1 cellular context compared by ENCODE assay signal in the genomic region with DNA sequence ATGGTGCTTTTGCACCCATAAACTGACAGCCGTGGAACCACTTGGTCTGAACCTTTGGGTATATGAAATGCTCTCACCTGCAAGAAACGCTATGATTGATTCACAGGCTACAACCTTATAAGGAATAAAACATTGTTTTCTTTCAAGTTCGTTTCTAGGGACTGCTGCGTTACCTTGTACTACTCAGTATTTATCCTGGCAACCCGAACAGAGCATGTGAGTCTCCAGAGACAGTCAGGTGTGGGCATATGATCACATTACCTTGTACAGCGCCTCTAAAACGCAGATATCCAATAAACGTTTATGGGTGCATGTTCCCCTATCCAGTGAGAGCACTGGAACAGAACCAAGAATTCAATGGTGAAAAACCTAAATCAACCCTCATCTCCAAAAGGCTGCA.
TF ChIP-seq lines count a peak whose summit lies in the region.

No MANE protein-coding gene starts in this region.

TF ChIP-seq in IMR-90, 13 proteins besides CTCF, POLR2A, EP300 and RAD21:
- no peak for TF ChIP-seq MXI1 (IDR thresholded peaks at IDR 0.05; ENCODE audit: borderline replicate concordance, low read depth, low read length)
- TF ChIP-seq SMC3 (IDR thresholded peaks at IDR 0.05; ENCODE audit: low read depth, low read length) = no peak
- TF ChIP-seq, protein P1, sequence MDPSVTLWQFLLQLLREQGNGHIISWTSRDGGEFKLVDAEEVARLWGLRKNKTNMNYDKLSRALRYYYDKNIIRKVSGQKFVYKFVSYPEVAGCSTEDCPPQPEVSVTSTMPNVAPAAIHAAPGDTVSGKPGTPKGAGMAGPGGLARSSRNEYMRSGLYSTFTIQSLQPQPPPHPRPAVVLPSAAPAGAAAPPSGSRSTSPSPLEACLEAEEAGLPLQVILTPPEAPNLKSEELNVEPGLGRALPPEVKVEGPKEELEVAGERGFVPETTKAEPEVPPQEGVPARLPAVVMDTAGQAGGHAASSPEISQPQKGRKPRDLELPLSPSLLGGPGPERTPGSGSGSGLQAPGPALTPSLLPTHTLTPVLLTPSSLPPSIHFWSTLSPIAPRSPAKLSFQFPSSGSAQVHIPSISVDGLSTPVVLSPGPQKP (IDR thresholded peaks at IDR 0.05; ENCODE audit: borderline replicate concordance, low read depth, low read length) = no peak
- no peak for TF ChIP-seq CEBPB (IDR thresholded peaks at IDR 0.05; ENCODE audit: low read depth, low read length)
- no peak for TF ChIP-seq RCOR1 (IDR thresholded peaks at IDR 0.05; ENCODE audit: insufficient replicate concordance, low read length)
